23 cellular contexts compared by ENCODE assay signal in the genomic region with DNA sequence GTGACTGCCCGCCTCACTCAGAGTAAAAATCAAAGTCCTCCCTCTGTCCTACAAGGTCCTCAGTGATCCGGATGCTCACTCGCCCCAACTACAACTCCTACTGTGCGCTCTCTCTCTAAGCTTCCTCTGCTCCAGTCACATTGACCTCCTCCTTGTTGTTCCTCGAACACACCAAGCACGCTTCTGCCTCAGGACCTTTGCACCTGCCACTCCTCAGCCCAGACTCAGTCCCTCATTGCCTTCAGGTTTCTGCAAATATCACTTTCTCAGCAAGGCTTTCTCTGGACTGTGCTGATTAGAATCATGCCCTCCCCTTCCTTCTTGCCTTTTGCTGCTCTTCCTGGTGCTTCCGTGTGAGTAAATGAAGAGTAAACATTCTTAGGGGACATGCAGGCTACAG.
"Had no signal": no experiment of that assay in that cellular context is flagged by ENCODE, and none has a peak within 500 bp of the region (broad histone marks: within the 10 kb centered on the region; RNA-seq: fewer than 3 reads in every experiment).

No MANE protein-coding gene starts in this region.

- DNase-seq: dorsolateral prefrontal cortex; effector CD8-positive, alpha-beta T cell; gastrocnemius medialis; immature natural killer cell; left ventricle myocardium inferior; mesenchymal stem cell; midbrain; naive B cell; nephron progenitor cell; sigmoid colon; stimulated activated CD4-positive, alpha-beta T cell treated with anti-CD3 and anti-CD28 coated beads, Interleukin-2, amount 100 ng/mL, for 24 hours; stimulated activated CD4-positive, alpha-beta T cell treated with anti-CD3 and anti-CD28 coated beads, Interleukin-4, amount 100 ng/mL, for 4 hours; stimulated activated naive B cell treated with anti-CD40 and anti-IgM and Interleukin-4, amounts not matched to agents 10 μg/mL and 1 μg/mL and 100 μg/mL, for 72 hours; stimulated activated naive CD8-positive, alpha-beta T cell treated with anti-CD3 and anti-CD28 coated beads, Interleukin-15, amount 100 ng/mL, for 72 hours; transverse colon had no signal

- H3K27ac ChIP-seq: coronary artery, dorsolateral prefrontal cortex, epithelial cell of prostate, esophagus muscularis mucosa, gastrocnemius medialis, left ventricle myocardium inferior, sigmoid colon, skin epidermis, thoracic aorta, transverse colon had no signal

- H3K4me3 Mint-ChIP-seq: immature natural killer cell; naive B cell; nephron progenitor cell; stimulated activated naive B cell treated with anti-CD40 and anti-IgM and Interleukin-4, amounts not matched to agents 10 μg/mL and 1 μg/mL and 100 μg/mL, for 72 hours; stimulated activated naive CD8-positive, alpha-beta T cell treated with anti-CD3 and anti-CD28 coated beads, Interleukin-15, amount 100 ng/mL, for 72 hours had no signal

- H3K9me3 ChIP-seq: esophagus muscularis mucosa, gastrocnemius medialis, left ventricle myocardium inferior, sigmoid colon, thoracic aorta, transverse colon had no signal

- H3K9me3 Mint-ChIP-seq: immature natural killer cell; nephron progenitor cell; stimulated activated naive CD8-positive, alpha-beta T cell treated with anti-CD3 and anti-CD28 coated beads, Interleukin-15, amount 100 ng/mL, for 72 hours had no signal

- H3K36me3 ChIP-seq: gastrocnemius medialis, left ventricle myocardium inferior, sigmoid colon, thoracic aorta, transverse colon had no signal

- H3K36me3 Mint-ChIP-seq: immature natural killer cell, naive B cell had no signal

- H3K4me1 ChIP-seq: gastrocnemius medialis had no signal

- H3K4me3 ChIP-seq: coronary artery, dorsolateral prefrontal cortex, esophagus muscularis mucosa, gastrocnemius medialis, left ventricle myocardium inferior, lung, sigmoid colon, skin epidermis, thoracic aorta, transverse colon had no signal

- ATAC-seq: gastrocnemius medialis; stimulated activated naive B cell treated with anti-CD40 and anti-IgM and Interleukin-4, amounts not matched to agents 10 μg/mL and 1 μg/mL and 100 μg/mL, for 72 hours; stimulated activated naive CD8-positive, alpha-beta T cell treated with anti-CD3 and anti-CD28 coated beads, Interleukin-15, amount 100 ng/mL, for 72 hours had no signal

- FAIRE-seq: endometrium, keratinocyte had no signal

- H3K4me1 Mint-ChIP-seq: immature natural killer cell had no signal

- H3K27me3 ChIP-seq: esophagus muscularis mucosa, gastrocnemius medialis, sigmoid colon, transverse colon had no signal

- H3K27ac Mint-ChIP-seq: immature natural killer cell; nephron progenitor cell; stimulated activated naive B cell treated with anti-CD40 and anti-IgM and Interleukin-4, amounts not matched to agents 10 μg/mL and 1 μg/mL and 100 μg/mL, for 72 hours had no signal
